22 cellular contexts compared by ENCODE assay signal in the genomic region with DNA sequence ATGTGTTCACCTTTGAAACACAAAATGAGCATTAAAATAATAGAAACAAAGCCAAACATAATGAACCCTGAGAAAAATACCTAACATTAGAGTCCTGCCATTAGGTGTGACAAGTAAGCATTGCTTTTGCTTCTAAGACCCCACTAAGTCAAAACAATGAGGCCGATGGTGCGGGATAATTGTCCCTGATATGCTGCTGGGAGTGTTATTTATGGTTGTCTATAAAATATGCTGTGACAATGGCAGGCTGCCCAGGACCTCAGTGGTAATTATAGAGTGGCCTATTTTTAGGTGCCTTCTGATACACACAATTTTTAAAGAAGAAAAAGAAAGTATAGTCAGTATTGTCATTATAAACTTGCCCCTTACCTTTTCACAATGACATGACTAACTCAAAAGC.
DNase-seq lines count a peak whose midpoint lies in the region; ATAC-seq and TF ChIP-seq lines count a peak whose summit lies in the region.
"Had no signal": no experiment of that assay in that cellular context is flagged by ENCODE, and none has a peak within 500 bp of the region (broad histone marks: within the 10 kb centered on the region; RNA-seq: fewer than 3 reads in every experiment).

No MANE protein-coding gene starts in this region.

- H2AFZ ChIP-seq in SU-DHL-6 (ENCODE audit: low read depth, low read length, severe bottlenecking), result peak overlapping the region; percentile 56

- H3K27me3 ChIP-seq in BLaER1 treated with 17β-estradiol and CSF1 and Interleukin-3, amounts not matched to agents 10 nM and 100 nM, result no peaks in the 10 kb centered on the region
- H3K27me3 ChIP-seq in SU-DHL-6 (ENCODE audit: low read length), result no peaks in the 10 kb centered on the region
- H3K27me3 ChIP-seq: adrenal gland, upper lobe of left lung had no signal

- DNase-seq in NCI-H1105 treated with DMSO at 0.1 percent for 48 hours (lab: John Stamatoyannopoulos, UW) (peak; percentile 94), NCI-H345 (lab: John Stamatoyannopoulos, UW) (peak; percentile 49), EL (no peak), WTC11 (ENCODE audit: low spot score) (no peak), NOMO-1 treated with dmso at 0.1 percent for 144 hours (lab: John Stamatoyannopoulos, UW; ENCODE audit: unreplicated experiment) (no peak)
- DNase-seq: activated CD4-positive, CD25-positive, alpha-beta regulatory T cell; activated CD8-positive, alpha-beta T cell treated with anti-CD3 and anti-CD28 coated beads, Interleukin-2, amount 10 ng/mL, durations not matched to agents 7 days and 5 days; activated naive CD4-positive, alpha-beta T cell; activated T-cell treated with anti-CD3 and anti-CD28 coated beads, Interleukin-2, amount 50 U/mL, for 1 hour; adrenal gland; effector CD8-positive, alpha-beta T cell; foreskin melanocyte; H7; nephron progenitor cell; right lobe of liver; T1000; upper lobe of left lung had no signal

- peaks cover 0 to 12% (median 3%) of the 10 kb centered on the region in 10 experiments; a peak in 8 of 20 replicates for H3K4me1 ChIP-seq in BLaER1 treated with 17β-estradiol and CSF1 and Interleukin-3, amounts not matched to agents 10 nM and 100 nM
- H3K4me1 ChIP-seq: adrenal gland, right lobe of liver, upper lobe of left lung had no signal

- no peaks in the 10 kb centered on the region for H3F3A ChIP-seq in SU-DHL-6 (ENCODE audit: insufficient read depth)

- CTCF ChIA-PET in WTC11 (lab: Charles Lee), result no interaction called here

- H3K36me3 Mint-ChIP-seq in WTC11, result no peaks in the 10 kb centered on the region
- H3K36me3 Mint-ChIP-seq: CD14-positive monocyte, IgD-negative memory B cell had no signal

- no peaks in the 10 kb centered on the region for H4K20me1 ChIP-seq in BLaER1 treated with 17β-estradiol and CSF1 and Interleukin-3, amounts not matched to agents 10 nM and 100 nM
- H4K20me1 ChIP-seq in SU-DHL-6 (ENCODE audit: low read depth, low read length), result no peaks in the 10 kb centered on the region

- H3K4me3 Mint-ChIP-seq in WTC11, result no peak overlapping the region
- H3K4me3 Mint-ChIP-seq: activated CD8-positive, alpha-beta T cell treated with anti-CD3 and anti-CD28 coated beads, Interleukin-2, amount 10 ng/mL, durations not matched to agents 7 days and 5 days; CD14-positive monocyte; IgD-negative memory B cell; nephron progenitor cell had no signal

- no peaks in the 10 kb centered on the region for H3K27me3 Mint-ChIP-seq in WTC11 (ENCODE audit: low read depth)
- H3K27me3 Mint-ChIP-seq: IgD-negative memory B cell had no signal

- H3K4me3 ChIP-seq in BLaER1 treated with 17β-estradiol and CSF1 and Interleukin-3, amounts not matched to agents 10 nM and 100 nM, result no peak overlapping the region
- H3K4me3 ChIP-seq in SU-DHL-6 (ENCODE audit: insufficient read depth, low read length, poor library complexity, severe bottlenecking), result no peak overlapping the region
- H3K4me3 ChIP-seq: adrenal gland, right lobe of liver, upper lobe of left lung had no signal

- no peaks in the 10 kb centered on the region for H3K36me3 ChIP-seq in BLaER1 treated with 17β-estradiol and CSF1 and Interleukin-3, amounts not matched to agents 10 nM and 100 nM
- no peaks in the 10 kb centered on the region for H3K36me3 ChIP-seq in SU-DHL-6 (ENCODE audit: low read length)
- H3K36me3 ChIP-seq: adrenal gland, right lobe of liver, upper lobe of left lung had no signal

- peaks cover 7% of the 10 kb centered on the region for H3K4me1 Mint-ChIP-seq in WTC11
- H3K4me1 Mint-ChIP-seq: CD14-positive monocyte, IgD-negative memory B cell, nephron progenitor cell had no signal

- no peaks in the 10 kb centered on the region for H3K9me2 ChIP-seq in SU-DHL-6 (replicated peaks; ENCODE audit: insufficient read depth, low read length)

- peaks cover 4% of the 10 kb centered on the region; the same call in 1 of the 2 replicates for H3K9me3 Mint-ChIP-seq in WTC11
- H3K9me3 Mint-ChIP-seq: nephron progenitor cell had no signal

- ATAC-seq in HG03097 (IDR thresholded peaks at IDR 0.05; ENCODE audit: low FRiP score, unreplicated experiment) (no peak), WTC11 (no peak)
- ATAC-seq: activated CD8-positive, alpha-beta T cell treated with anti-CD3 and anti-CD28 coated beads, Interleukin-2, amount 10 ng/mL, durations not matched to agents 7 days and 5 days; right lobe of liver had no signal

- H3K27ac Mint-ChIP-seq in WTC11, result no peak overlapping the region
- H3K27ac Mint-ChIP-seq: activated CD8-positive, alpha-beta T cell treated with anti-CD3 and anti-CD28 coated beads, Interleukin-2, amount 10 ng/mL, durations not matched to agents 7 days and 5 days; CD14-positive monocyte; IgD-negative memory B cell; nephron progenitor cell had no signal

- POLR2A ChIA-PET in WTC11 (lab: Charles Lee), result no interaction called here

- H3K27ac ChIP-seq in BLaER1 treated with 17β-estradiol and CSF1 and Interleukin-3, amounts not matched to agents 10 nM and 100 nM, result no peak overlapping the region
- H3K27ac ChIP-seq in SU-DHL-6 (ENCODE audit: low read depth, low read length), result no peak overlapping the region
- H3K27ac ChIP-seq: adrenal gland, right lobe of liver, upper lobe of left lung had no signal

- TF ChIP-seq CTCF in SU-DHL-6 (IDR thresholded peaks at IDR 0.05; ENCODE audit: insufficient read depth, low read length, poor library complexity, severe bottlenecking) (no peak), WTC11 (IDR thresholded peaks at IDR 0.05) (no peak)

- H3K9ac ChIP-seq in BLaER1 treated with 17β-estradiol and CSF1 and Interleukin-3, amounts not matched to agents 10 nM and 100 nM, result no peak overlapping the region
- no peak overlapping the region for H3K9ac ChIP-seq in SU-DHL-6 (ENCODE audit: low read length)

- peaks cover 0 to 12% (median 0%) of the 10 kb centered on the region in 11 experiments; a peak in 3 of 22 replicates for H3K9me3 ChIP-seq in BLaER1 treated with 17β-estradiol and CSF1 and Interleukin-3, amounts not matched to agents 10 nM and 100 nM (replicated peaks in 1 of 11)
- H3K9me3 ChIP-seq in SU-DHL-6 (ENCODE audit: insufficient read depth, low read length), result no peaks in the 10 kb centered on the region
- H3K9me3 ChIP-seq: adrenal gland, right lobe of liver, upper lobe of left lung had no signal

- peak overlapping the region in 9 of 11 experiments; percentile 22 to 65 (median 44); a peak in 15 of 22 replicates for H3K4me2 ChIP-seq in BLaER1 treated with 17β-estradiol and CSF1 and Interleukin-3, amounts not matched to agents 10 nM and 100 nM
- H3K4me2 ChIP-seq in SU-DHL-6 (ENCODE audit: low read depth, low read length, poor library complexity, severe bottlenecking), result no peak overlapping the region

- no peaks in the 10 kb centered on the region for H3K79me2 ChIP-seq in SU-DHL-6 (ENCODE audit: insufficient read depth, low read length)

TF ChIP-seq in WTC11, 78 proteins besides CTCF, POLR2A, EP300 and RAD21:
- TF ChIP-seq SP1 (CRISPR knock-in tag; conservative IDR thresholded peaks at IDR 0.05), result no peak
- TF ChIP-seq NFATC4 (CRISPR knock-in tag; IDR thresholded peaks at IDR 0.05), result no peak
- TF ChIP-seq, protein P1, sequence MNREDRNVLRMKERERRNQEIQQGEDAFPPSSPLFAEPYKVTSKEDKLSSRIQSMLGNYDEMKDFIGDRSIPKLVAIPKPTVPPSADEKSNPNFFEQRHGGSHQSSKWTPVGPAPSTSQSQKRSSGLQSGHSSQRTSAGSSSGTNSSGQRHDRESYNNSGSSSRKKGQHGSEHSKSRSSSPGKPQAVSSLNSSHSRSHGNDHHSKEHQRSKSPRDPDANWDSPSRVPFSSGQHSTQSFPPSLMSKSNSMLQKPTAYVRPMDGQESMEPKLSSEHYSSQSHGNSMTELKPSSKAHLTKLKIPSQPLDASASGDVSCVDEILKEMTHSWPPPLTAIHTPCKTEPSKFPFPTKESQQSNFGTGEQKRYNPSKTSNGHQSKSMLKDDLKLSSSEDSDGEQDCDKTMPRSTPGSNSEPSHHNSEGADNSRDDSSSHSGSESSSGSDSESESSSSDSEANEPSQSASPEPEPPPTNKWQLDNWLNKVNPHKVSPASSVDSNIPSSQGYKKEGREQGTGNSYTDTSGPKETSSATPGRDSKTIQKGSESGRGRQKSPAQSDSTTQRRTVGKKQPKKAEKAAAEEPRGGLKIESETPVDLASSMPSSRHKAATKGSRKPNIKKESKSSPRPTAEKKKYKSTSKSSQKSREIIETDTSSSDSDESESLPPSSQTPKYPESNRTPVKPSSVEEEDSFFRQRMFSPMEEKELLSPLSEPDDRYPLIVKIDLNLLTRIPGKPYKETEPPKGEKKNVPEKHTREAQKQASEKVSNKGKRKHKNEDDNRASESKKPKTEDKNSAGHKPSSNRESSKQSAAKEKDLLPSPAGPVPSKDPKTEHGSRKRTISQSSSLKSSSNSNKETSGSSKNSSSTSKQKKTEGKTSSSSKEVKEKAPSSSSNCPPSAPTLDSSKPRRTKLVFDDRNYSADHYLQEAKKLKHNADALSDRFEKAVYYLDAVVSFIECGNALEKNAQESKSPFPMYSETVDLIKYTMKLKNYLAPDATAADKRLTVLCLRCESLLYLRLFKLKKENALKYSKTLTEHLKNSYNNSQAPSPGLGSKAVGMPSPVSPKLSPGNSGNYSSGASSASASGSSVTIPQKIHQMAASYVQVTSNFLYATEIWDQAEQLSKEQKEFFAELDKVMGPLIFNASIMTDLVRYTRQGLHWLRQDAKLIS (CRISPR knock-in tag; IDR thresholded peaks at IDR 0.05; ENCODE audit: borderline replicate concordance), result no peak
- TF ChIP-seq, protein P2, sequence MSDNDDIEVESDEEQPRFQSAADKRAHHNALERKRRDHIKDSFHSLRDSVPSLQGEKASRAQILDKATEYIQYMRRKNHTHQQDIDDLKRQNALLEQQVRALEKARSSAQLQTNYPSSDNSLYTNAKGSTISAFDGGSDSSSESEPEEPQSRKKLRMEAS (CRISPR knock-in tag; IDR thresholded peaks at IDR 0.05), result no peak
- TF ChIP-seq, protein P3, sequence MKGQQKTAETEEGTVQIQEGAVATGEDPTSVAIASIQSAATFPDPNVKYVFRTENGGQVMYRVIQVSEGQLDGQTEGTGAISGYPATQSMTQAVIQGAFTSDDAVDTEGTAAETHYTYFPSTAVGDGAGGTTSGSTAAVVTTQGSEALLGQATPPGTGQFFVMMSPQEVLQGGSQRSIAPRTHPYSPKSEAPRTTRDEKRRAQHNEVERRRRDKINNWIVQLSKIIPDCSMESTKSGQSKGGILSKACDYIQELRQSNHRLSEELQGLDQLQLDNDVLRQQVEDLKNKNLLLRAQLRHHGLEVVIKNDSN (CRISPR knock-in tag; IDR thresholded peaks at IDR 0.05), result no peak
- no peak for TF ChIP-seq ESRRA (CRISPR knock-in tag; IDR thresholded peaks at IDR 0.05; ENCODE audit: borderline replicate concordance)

Comparison
In these comparisons a context has a peak if more than half of its experiments do, and no peak if none do; other contexts are left out.
1. DNase-seq: peak in NCI-H1105 treated with DMSO at 0.1 percent for 48 hours (single experiment) and NCI-H345 (single experiment); none in EL (single experiment), WTC11 (single experiment) and NOMO-1 treated with dmso at 0.1 percent for 144 hours (single experiment).